20 cellular contexts compared by ENCODE assay signal in the genomic region with DNA sequence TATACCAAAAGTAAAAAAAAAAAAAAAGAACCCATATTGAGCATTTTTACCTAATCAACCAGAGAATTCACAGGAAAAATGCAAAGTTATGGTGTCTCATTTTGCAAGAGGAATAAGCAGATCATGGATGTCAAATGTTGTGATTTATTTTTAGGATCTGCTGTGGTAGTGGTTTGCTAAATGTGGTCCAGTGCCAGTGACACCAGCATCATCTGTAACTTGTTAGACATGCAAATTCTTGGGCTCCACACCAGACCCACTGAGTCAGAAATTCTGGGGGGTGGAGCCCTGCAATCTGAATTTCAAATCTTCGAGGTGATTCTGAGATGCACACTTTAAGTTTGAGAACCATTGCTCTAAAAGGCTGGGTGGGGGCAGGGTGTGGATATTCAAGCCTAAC. TPM values are rescaled to one million over a fixed set of nuclear protein-coding genes. Genes with fewer than 3 reads are reported as not detected.
DNase-seq lines count a peak whose midpoint lies in the region; FAIRE-seq and TF ChIP-seq lines count a peak whose summit lies in the region.
"Had no signal": no experiment of that assay in that cellular context is flagged by ENCODE, and none has a peak within 500 bp of the region (broad histone marks: within the 10 kb centered on the region; RNA-seq: fewer than 3 reads in every experiment).

No MANE protein-coding gene starts in this region.

- H3K4me1 ChIP-seq in astrocyte (ENCODE audit: insufficient read depth, low read length) (no peaks in the 10 kb centered on the region), HAP-1 (no peaks in the 10 kb centered on the region)

- H3K27me3 ChIP-seq in astrocyte (ENCODE audit: insufficient read depth, low read length), result no peaks in the 10 kb centered on the region
- no peaks in the 10 kb centered on the region for H3K27me3 ChIP-seq in HAP-1 (ENCODE audit: low read depth)

- H3K4me3 Mint-ChIP-seq in astrocyte (ENCODE audit: unreplicated experiment), result no peak overlapping the region
- H3K4me3 Mint-ChIP-seq: H9 had no signal

- no peaks in the 10 kb centered on the region for H3K27me3 Mint-ChIP-seq in astrocyte (ENCODE audit: low read depth, unreplicated experiment)

- no peak overlapping the region for H2AFZ ChIP-seq in astrocyte (ENCODE audit: low read depth, low read length)

- H3K4me2 ChIP-seq in astrocyte (ENCODE audit: low read length), result no peak overlapping the region

- no peak overlapping the region for H3K9ac ChIP-seq in astrocyte (ENCODE audit: low read length)

- H3K36me3 Mint-ChIP-seq in astrocyte (ENCODE audit: low read depth, unreplicated experiment), result peaks cover 2% of the 10 kb centered on the region

- no peak overlapping the region for H3K27ac ChIP-seq in astrocyte (ENCODE audit: low read depth, low read length)
- H3K27ac ChIP-seq: C4-2B had no signal

- H3K4me1 Mint-ChIP-seq in astrocyte (ENCODE audit: low read depth, unreplicated experiment), result peaks cover 7% of the 10 kb centered on the region

- TF ChIP-seq CTCF in AG09309 (IDR thresholded peaks at IDR 0.05; ENCODE audit: control insufficient read depth, insufficient read depth, low read depth, low read length, missing control alignments), result no peak
- TF ChIP-seq CTCF in astrocyte (IDR thresholded peaks at IDR 0.05; ENCODE audit: insufficient read depth, low read depth, low read length), result no peak

- in situ Hi-C loops in HAP-1 (cut with MboI; ENCODE audit: low sequenced_read_pairs), result no loop called here

- DNase-seq in AG09309 (ENCODE audit: low read depth), result peak; percentile 53
- peak; percentile 66 for DNase-seq in GM04504 (ENCODE audit: low read depth)
- peak; percentile 61 for DNase-seq in astrocyte (ENCODE audit: low read depth)
- DNase-seq in myocyte (ENCODE audit: low read depth), result peak; percentile 81
- DNase-seq in HTR-8/SVneo (ENCODE audit: insufficient read length, low spot score), result no peak
- no peak for DNase-seq in HAP-1 (ENCODE audit: low spot score in 2 of 2)
- DNase-seq in NCI-H774 (lab: John Stamatoyannopoulos, UW), result no peak
- DNase-seq in mucosa of gallbladder (ENCODE audit: low spot score), result no peak
- DNase-seq: 8988T, H9, NCI-H1092 treated with DMSO at 0.1 percent for 48 hours, NCI-H146, NCI-H2081, NCI-H2171 treated with DMSO at 0.1 percent for 48 hours, NCI-H446 treated with DMSO at 0.1 percent for 48 hours, NCI-H69, Right ventricle myocardium superior had no signal

- H3K27ac Mint-ChIP-seq in astrocyte (ENCODE audit: unreplicated experiment), result no peak overlapping the region
- H3K27ac Mint-ChIP-seq: H9 had no signal

- H3K4me3 ChIP-seq in AG09309 (ENCODE audit: control insufficient read depth, low read depth, low read length) (no peak overlapping the region), astrocyte (ENCODE audit: insufficient read depth, low read depth, low read length) (no peak overlapping the region), HAP-1 (no peak overlapping the region)

- H3K36me3 ChIP-seq in astrocyte (ENCODE audit: insufficient read depth, low read length) (no peaks in the 10 kb centered on the region), HAP-1 (replicated peaks) (no peaks in the 10 kb centered on the region)

- H4K20me1 ChIP-seq in astrocyte (ENCODE audit: insufficient read depth, low read length), result no peaks in the 10 kb centered on the region

- no peaks in the 10 kb centered on the region for H3K9me3 ChIP-seq in astrocyte (ENCODE audit: insufficient read depth, low read depth, low read length)
- H3K9me3 ChIP-seq in HAP-1, result no peaks in the 10 kb centered on the region

- peaks cover 6% of the 10 kb centered on the region for H3K9me3 Mint-ChIP-seq in astrocyte (ENCODE audit: unreplicated experiment)

- H3K79me2 ChIP-seq in astrocyte (ENCODE audit: insufficient read depth, low read length), result no peaks in the 10 kb centered on the region

- FAIRE-seq in astrocyte (lab: Jason Lieb, UNC), result no peak
- no peak for FAIRE-seq in HTR-8/SVneo (lab: Jason Lieb, UNC)
- FAIRE-seq: D721Med, RCC 7860 had no signal

RNA-seq across cellular contexts. Expression of a gene that starts 30.1 kb away (rescaled TPM):
- 37.2 and 42.3 TPM in 2 replicates for total RNA-seq in astrocyte
- 147 and 186 TPM in 2 replicates for total RNA-seq in myocyte
- polyA plus RNA-seq in myocyte (2012), result 31.5 TPM
- total RNA-seq in mucosa of gallbladder, result 52.5 TPM

Comparison
In these comparisons a context has a peak if more than half of its experiments do, and no peak if none do; other contexts are left out.
1. DNase-seq: peak in AG09309 (single experiment), GM04504 (single experiment), astrocyte (single experiment) and myocyte (single experiment); none in HTR-8/SVneo (single experiment), HAP-1 (0 of 2), NCI-H774 (single experiment) and mucosa of gallbladder (single experiment).